Comparison of ENCODE assay signal across 35 cellular contexts in genomic region chr10:75809003-75809402, GRCh38.
"Had no signal": no experiment of that assay in that cellular context is flagged by ENCODE, and none has a peak within 500 bp of the region (broad histone marks: within the 10 kb centered on the region; RNA-seq: fewer than 3 reads in every experiment).

No MANE protein-coding gene starts in this region.

- H3K4me3 ChIP-seq: MG63 had no signal

- DNase-seq: Karpas-422, Kasumi-1, KG1, MG63, MM.1S, MV-4-11, NCI-H1048, NCI-H1092, NCI-H1092 treated with DMSO at 0.1 percent for 48 hours, NCI-H1105, NCI-H1105 treated with DMSO at 0.1 percent for 48 hours, NCI-H1417, NCI-H1417 treated with DMSO at 0.1 percent for 48 hours, NCI-H1436, NCI-H1436 treated with DMSO at 0.1 percent for 48 hours, NCI-H146, NCI-H1694, NCI-H1694 treated with DMSO at 0.1 percent for 48 hours, NCI-H187, NCI-H187 treated with DMSO at 0.1 percent for 48 hours, NCI-H1930, NCI-H2029, NCI-H2029 treated with DMSO at 0.1 percent for 48 hours, NCI-H2081, NCI-H2081 treated with DMSO at 0.1 percent for 48 hours, NCI-H2107, NCI-H2171, NCI-H2171 treated with DMSO at 0.1 percent for 48 hours, NCI-H2227 treated with DMSO at 0.1 percent for 48 hours, NCI-H226, NCI-H345, NCI-H446, NCI-H446 treated with DMSO at 0.1 percent for 48 hours, NCI-H510A had no signal

- H3K4me2 ChIP-seq: KMS-11 had no signal

- H3K9ac ChIP-seq: KMS-11 had no signal

- H3K9me3 ChIP-seq: MG63 had no signal

- H3K27me3 ChIP-seq: MG63 had no signal

- H3K27ac ChIP-seq: KMS-11 had no signal

- H3K36me3 ChIP-seq: MG63 had no signal
